9 cellular contexts compared by ENCODE assay signal in the genomic region with DNA sequence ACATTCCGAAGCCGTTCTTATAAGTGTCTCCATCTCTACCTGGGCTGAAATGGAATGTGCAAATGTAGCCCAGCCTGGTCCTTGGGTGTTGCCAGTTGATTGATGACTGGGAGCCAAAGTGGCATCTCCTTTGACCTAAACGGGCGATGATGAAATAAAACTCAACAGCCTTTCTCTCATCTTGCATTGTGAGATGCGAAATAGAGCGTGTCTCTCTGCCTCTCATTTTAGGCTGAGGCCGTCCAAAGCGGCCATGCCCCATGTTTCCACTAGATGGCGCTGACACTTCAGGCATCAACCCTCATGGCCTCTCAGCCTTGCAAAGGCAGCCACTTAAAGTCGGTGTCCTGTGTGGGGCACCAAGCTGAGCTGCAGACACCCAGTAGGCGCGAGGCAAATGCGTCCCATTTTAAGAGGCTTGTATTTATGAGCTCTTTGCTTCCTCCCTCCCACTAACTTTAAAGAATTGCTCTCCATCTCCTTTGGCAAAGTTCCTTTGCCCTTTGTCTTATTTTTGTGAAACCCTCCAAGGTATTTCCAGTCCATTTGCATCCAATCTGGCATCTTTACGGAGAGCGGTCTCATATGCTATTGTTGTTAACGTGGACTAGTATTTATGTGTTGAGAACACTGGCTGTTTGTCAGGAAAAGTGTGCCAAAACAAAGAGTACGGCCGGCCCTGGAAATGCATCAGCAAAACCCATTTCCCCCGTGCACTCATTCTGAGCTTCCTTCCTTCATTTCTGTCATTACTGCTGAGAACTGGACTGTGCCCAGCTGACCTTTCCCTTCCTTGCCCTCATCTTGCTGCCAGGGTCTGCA. TPM values are rescaled to one million over a fixed set of nuclear protein-coding genes. Genes with fewer than 3 reads are reported as not detected.
DNase-seq lines count a peak whose midpoint lies in the region; ATAC-seq and TF ChIP-seq lines count a peak whose summit lies in the region.
"Had no signal": no experiment of that assay in that cellular context is flagged by ENCODE, and none has a peak within 500 bp of the region (broad histone marks: within the 10 kb centered on the region; RNA-seq: fewer than 3 reads in every experiment).

No MANE protein-coding gene starts in this region.

- no peak overlapping the region for H3K27ac ChIP-seq in CD8-positive, alpha-beta T cell (ENCODE audit: low read depth, low read length)
- H3K27ac ChIP-seq in muscle layer of duodenum (ENCODE audit: low read length) = peak overlapping the region; percentile 9

- peaks cover 19% of the 10 kb centered on the region for H3K27me3 Mint-ChIP-seq in CD8-positive, alpha-beta T cell (ENCODE audit: low read depth)

- no peaks in the 10 kb centered on the region for H3K36me3 ChIP-seq in CD8-positive, alpha-beta T cell (ENCODE audit: insufficient read depth, low read length)
- H3K36me3 ChIP-seq in NT2/D1 (ENCODE audit: insufficient read depth, insufficient read length, low read length) = no peaks in the 10 kb centered on the region
- H3K36me3 ChIP-seq in muscle layer of duodenum (ENCODE audit: control insufficient read depth in 1 of 2, insufficient read depth in 2 of 2, low read length in 2 of 2) = no peaks in the 10 kb centered on the region

- TF ChIP-seq CTCF in CD8-positive, alpha-beta T cell (IDR thresholded peaks at IDR 0.05) = peak; percentile 82
- TF ChIP-seq CTCF in epithelial cell of esophagus (IDR thresholded peaks at IDR 0.05; ENCODE audit: insufficient read depth, low read depth, low read length, missing control alignments) = peak; percentile 99

- H3K4me1 ChIP-seq in CD8-positive, alpha-beta T cell (ENCODE audit: insufficient read depth, low read length) = peaks cover 4% of the 10 kb centered on the region
- H3K4me1 ChIP-seq in NT2/D1 (ENCODE audit: insufficient read depth, insufficient read length) = peaks cover 5% of the 10 kb centered on the region
- H3K4me1 ChIP-seq in muscle layer of duodenum (ENCODE audit: control insufficient read depth in 1 of 2, insufficient read depth in 2 of 2, low read length in 2 of 2) = peaks cover 0 to 9% of the 10 kb centered on the region in 2 donors

- POLR2A ChIA-PET in CD8-positive, alpha-beta T cell (lab: Charles Lee) = interaction anchor here (1.1 kb wide), 1 partner anchor 296 kb away, joined by 4 read pairs; no protein-coding TSS in a partner anchor

- no peak overlapping the region for H3K27ac Mint-ChIP-seq in CD8-positive, alpha-beta T cell
- H3K27ac Mint-ChIP-seq: dendritic cell treated with granulocyte-macrophage colony-stimulating factor and Interleukin-4, amounts not matched to agents 40 ng/mL and 50 ng/mL, for 4 days had no signal

- H3K4me3 Mint-ChIP-seq in CD8-positive, alpha-beta T cell = peak overlapping the region; percentile 4
- H3K4me3 Mint-ChIP-seq: dendritic cell treated with granulocyte-macrophage colony-stimulating factor and Interleukin-4, amounts not matched to agents 40 ng/mL and 50 ng/mL, for 4 days had no signal

- no peaks in the 10 kb centered on the region for H3K36me3 Mint-ChIP-seq in CD8-positive, alpha-beta T cell

- DNase-seq in CD8-positive, alpha-beta T cell = peak; percentile 72 to 92 (median 82)
- DNase-seq in HS-27A (ENCODE audit: low read depth) = peak; percentile 42
- peak; percentile 94 for DNase-seq in NT2/D1 (ENCODE audit: low read depth, low spot score)
- DNase-seq in activated CD8-positive, alpha-beta memory T cell treated with anti-CD3 and anti-CD28 coated beads, Interleukin-2, amount 50 U/mL, for 24 hours (ENCODE audit: extremely low read depth) = peak; percentile 70
- peak; percentile 74 for DNase-seq in epithelial cell of esophagus (ENCODE audit: low read depth)
- DNase-seq in stimulated activated CD8-positive, alpha-beta memory T cell treated with anti-CD3 and anti-CD28 coated beads, Interleukin-7, amount 100 ng/mL, for 1 hour (ENCODE audit: low read depth in 2 of 2) = peak; percentile 72 to 75

- CTCF ChIA-PET in CD8-positive, alpha-beta T cell (lab: Charles Lee) = interaction anchor here (0.7 to 6.9 kb wide), 29 partner anchors 9 to 1251 kb away, joined by 3 to 111 read pairs (median 5); a partner anchor contains a TSS

- H3K4me3 ChIP-seq in CD8-positive, alpha-beta T cell (ENCODE audit: low read depth, low read length) = no peak overlapping the region
- H3K4me3 ChIP-seq in NT2/D1 (ENCODE audit: insufficient read length, low read depth) = no peak overlapping the region
- no peak overlapping the region for H3K4me3 ChIP-seq in epithelial cell of esophagus (ENCODE audit: low read length)
- peak overlapping the region; percentile 9 to 29 for H3K4me3 ChIP-seq in muscle layer of duodenum (ENCODE audit: low read depth in 1 of 2, low read length in 2 of 2)

- H3K9me3 Mint-ChIP-seq in CD8-positive, alpha-beta T cell = no peaks in the 10 kb centered on the region
- H3K9me3 Mint-ChIP-seq: dendritic cell treated with granulocyte-macrophage colony-stimulating factor and Interleukin-4, amounts not matched to agents 40 ng/mL and 50 ng/mL, for 4 days had no signal

- peaks cover 9% of the 10 kb centered on the region for H3K4me1 Mint-ChIP-seq in CD8-positive, alpha-beta T cell (ENCODE audit: low read depth)

- ATAC-seq in CD8-positive, alpha-beta T cell = peak; percentile 99
- peak; percentile 95 for ATAC-seq in GM19467 (IDR thresholded peaks at IDR 0.05; ENCODE audit: unreplicated experiment)

- intact Hi-C loops in CD8-positive, alpha-beta T cell (cut with DNase I, micrococcal nuclease) = loop anchor here (1.0 to 5.0 kb wide), 8 partner anchors 66 to 1250 kb away; a partner anchor contains a TSS

- no peaks in the 10 kb centered on the region for H3K27me3 ChIP-seq in CD8-positive, alpha-beta T cell (ENCODE audit: insufficient read depth, low read length)
- H3K27me3 ChIP-seq in NT2/D1 (ENCODE audit: insufficient read depth, insufficient read length) (peaks cover 5% of the 10 kb centered on the region), muscle layer of duodenum (ENCODE audit: low read depth, low read length) (no peaks in the 10 kb centered on the region)

- H3K9me3 ChIP-seq in CD8-positive, alpha-beta T cell (ENCODE audit: low read length) = no peaks in the 10 kb centered on the region
- no peaks in the 10 kb centered on the region for H3K9me3 ChIP-seq in NT2/D1 (ENCODE audit: insufficient read depth, low read length)
- no peaks in the 10 kb centered on the region for H3K9me3 ChIP-seq in muscle layer of duodenum (ENCODE audit: control insufficient read depth in 1 of 2, low read length in 2 of 2)

- H3K9ac ChIP-seq in NT2/D1 (ENCODE audit: insufficient read length, low read depth) = no peak overlapping the region

RNA-seq across cellular contexts. Expression of a gene that starts 25.0 kb away (rescaled TPM):
- total RNA-seq in CD8-positive, alpha-beta T cell = not detected

RNA-seq across cellular contexts. Expression of a gene that starts 35.6 kb away (rescaled TPM):
- total RNA-seq in CD8-positive, alpha-beta T cell = not detected

Comparison
In these comparisons a context has a peak if more than half of its experiments do, and no peak if none do; other contexts are left out.
1. DNase-seq: peak in every context shown above with its lines; median percentile 94 in NT2/D1; 82 in CD8-positive, alpha-beta T cell; 74 in epithelial cell of esophagus; 74 in stimulated activated CD8-positive, alpha-beta memory T cell treated with anti-CD3 and anti-CD28 coated beads, Interleukin-7, amount 100 ng/mL, for 1 hour; 70 in activated CD8-positive, alpha-beta memory T cell treated with anti-CD3 and anti-CD28 coated beads, Interleukin-2, amount 50 U/mL, for 24 hours; 42 in HS-27A.
2. H3K4me3 ChIP-seq: peak in muscle layer of duodenum (2 of 2); none in CD8-positive, alpha-beta T cell (single experiment), NT2/D1 (single experiment) and epithelial cell of esophagus (single experiment).